8 cellular contexts compared by ENCODE assay signal in the genomic region with DNA sequence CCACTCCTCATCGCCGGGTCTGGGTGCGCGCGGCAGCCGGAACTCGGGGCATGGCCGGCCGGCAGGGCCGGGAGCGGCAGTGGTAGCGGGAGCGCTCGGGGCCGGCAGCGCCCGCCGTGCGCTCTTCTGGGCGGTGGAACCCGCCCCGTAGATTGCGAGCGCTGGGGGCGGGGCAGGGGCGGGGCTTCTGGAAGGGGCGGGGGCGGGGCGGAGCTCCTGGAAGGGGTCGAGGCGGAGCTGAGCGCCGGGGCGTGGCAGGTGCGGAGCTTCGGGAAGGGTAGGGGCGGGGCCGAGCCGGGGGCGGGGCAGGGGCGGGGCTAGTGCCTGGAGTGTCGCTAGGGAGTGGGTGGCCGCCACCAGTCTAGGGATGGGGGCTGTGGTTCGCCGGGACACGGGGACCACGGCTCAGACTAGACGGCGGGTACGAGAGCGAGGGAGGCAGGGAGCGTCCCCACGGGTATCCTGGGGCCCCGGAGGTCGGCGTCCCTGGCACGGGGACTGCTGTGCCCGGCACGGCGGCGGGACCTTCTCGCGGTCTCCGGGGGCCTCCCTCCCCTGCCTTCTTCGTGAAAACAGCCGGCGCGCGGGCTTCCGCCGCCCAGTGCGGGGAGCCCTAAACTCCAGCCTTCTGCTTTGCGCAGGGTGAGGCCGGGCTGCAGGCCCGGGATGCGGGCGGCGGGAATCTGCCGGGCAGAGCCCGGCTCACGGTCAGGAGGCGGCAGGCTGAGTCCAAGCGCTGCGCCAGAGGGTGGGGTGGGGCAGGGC. TPM values are rescaled to one million over a fixed set of nuclear protein-coding genes. Genes with fewer than 3 reads are reported as not detected.
DNase-seq lines count a peak whose midpoint lies in the region; ATAC-seq, FAIRE-seq and TF ChIP-seq lines count a peak whose summit lies in the region.

A gene (minus strand): TSS at position 128 of the 765 bp plus-strand sequence. CDS start 117 bp downstream, at position 11.

- peak; percentile 64 for ATAC-seq in HG02970 (IDR thresholded peaks at IDR 0.05; ENCODE audit: low FRiP score, unreplicated experiment)
- peak; percentile 94 for ATAC-seq in left colon

- no peak for TF ChIP-seq CTCF in choroid plexus epithelial cell (conservative IDR thresholded peaks at IDR 0.05; ENCODE audit: low read depth, low read length)

- DNase-seq in A172 (ENCODE audit: low spot score) (peak; percentile 36), GM18507 (ENCODE audit: extremely low spot score, insufficient read length, low read depth) (peak; percentile 99), NCI-H2171 treated with DMSO at 0.1 percent for 48 hours (lab: John Stamatoyannopoulos, UW) (peak; percentile 73), choroid plexus epithelial cell (ENCODE audit: low read depth) (peak; percentile 92), left colon (peak; percentile 89 to 95)
- peak; percentile 91 to 95 for DNase-seq in activated CD4-positive, alpha-beta T cell treated with anti-CD3 and anti-CD28 coated beads for 4 hours
- peak; percentile 86 for DNase-seq in stimulated activated CD4-positive, alpha-beta T cell treated with anti-CD3 and anti-CD28 coated beads, Interleukin-1b, Interleukin-23, amount 100 ng/mL, for 1 hour (ENCODE audit: low read depth in 2 of 2)

- FAIRE-seq in GM18507 (lab: Jason Lieb, UNC), result peak; percentile 73

- peak within 1 kb of the TSS; percentile 71 for H3K4me3 ChIP-seq in choroid plexus epithelial cell (ENCODE audit: low read depth, low read length)

- intact Hi-C loops in left colon (cut with DNase I, micrococcal nuclease), result no loop called here

RNA-seq across cellular contexts. Expression of the gene that starts here (rescaled TPM):
- 19.4 and 23.0 TPM in 2 replicates for total RNA-seq in A172 (2014; rRNA removed; shearing (Covaris generic))
- total RNA-seq in left colon, result 10 to 100 TPM in 1 of 2 donors, 1 to 10 TPM in 1; 8.4 to 10.0 TPM

Comparison
In these comparisons a context has a peak if more than half of its experiments do, and no peak if none do; other contexts are left out.
1. Peak in every context shown above with its lines: DNase-seq, ATAC-seq and H3K4me3 ChIP-seq.
2. DNase-seq: peak in every context shown above with its lines; median percentile 99 in GM18507; 93 in activated CD4-positive, alpha-beta T cell treated with anti-CD3 and anti-CD28 coated beads for 4 hours; 92 in choroid plexus epithelial cell; 92 in left colon; 86 in stimulated activated CD4-positive, alpha-beta T cell treated with anti-CD3 and anti-CD28 coated beads, Interleukin-1b, Interleukin-23, amount 100 ng/mL, for 1 hour; 73 in NCI-H2171 treated with DMSO at 0.1 percent for 48 hours; 36 in A172.